In the genomic region with DNA sequence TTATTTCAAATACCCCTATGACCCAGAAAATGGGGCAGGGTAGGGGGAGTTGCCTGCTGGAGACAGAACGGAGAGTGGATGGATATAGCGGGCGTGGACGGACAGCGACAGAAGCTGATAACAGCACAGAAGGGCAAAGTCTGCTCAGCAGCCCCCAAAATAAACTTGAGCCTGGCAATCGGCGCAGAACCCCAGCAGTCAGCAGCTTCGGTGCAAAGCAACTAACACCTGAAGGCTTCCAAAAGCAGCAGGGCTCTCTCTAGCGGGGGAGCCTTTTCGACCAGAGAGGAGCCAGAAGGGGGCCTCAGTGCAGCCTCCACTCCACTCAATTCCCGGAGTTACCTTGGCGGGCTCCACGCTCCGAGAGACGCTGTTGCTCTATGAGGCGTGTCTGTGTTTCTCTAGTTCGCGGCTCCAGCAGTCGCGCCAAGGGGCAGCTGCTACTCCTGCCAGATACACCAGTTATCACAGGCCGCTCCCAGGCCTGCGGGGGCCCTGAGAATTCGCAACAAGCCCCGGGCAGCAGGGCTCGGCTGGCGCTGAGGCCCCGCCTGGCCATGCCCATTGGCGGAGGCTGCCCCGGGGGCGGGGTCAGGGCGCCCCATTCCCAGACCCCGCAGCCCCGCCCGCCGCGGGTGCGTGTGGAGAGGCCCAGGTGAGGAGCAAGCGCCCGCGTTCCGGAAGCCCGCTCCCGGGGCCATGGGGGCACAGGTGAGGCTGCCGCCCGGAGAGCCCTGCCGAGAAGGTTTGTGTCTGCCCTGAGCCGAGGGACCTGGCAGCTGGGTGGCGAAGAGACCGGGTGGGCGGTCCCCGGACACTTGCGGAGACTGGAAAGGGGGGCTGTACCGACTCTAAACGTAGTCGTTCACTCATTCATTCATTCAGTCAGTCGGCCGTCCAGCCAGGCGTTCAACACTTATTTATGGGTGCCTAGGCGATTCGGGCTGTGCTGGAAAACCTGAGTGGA, we compare ENCODE assay signal across 8 cellular contexts. TPM values are rescaled to one million over a fixed set of nuclear protein-coding genes. Genes with fewer than 3 reads are reported as not detected.
A peak's percentile ranks its signal among the peaks of the same experiment; 100 is the strongest.
DNase-seq lines count a peak whose midpoint lies in the region; ATAC-seq and TF ChIP-seq lines count a peak whose summit lies in the region.

A gene (minus strand): TSS at position 541 of the 967 bp plus-strand sequence. CDS start 63,992 bp downstream, outside the sequence.
A gene (plus strand): TSS at position 632 of the 967 bp plus-strand sequence. CDS start 68 bp downstream, at position 700.

- H3K27ac ChIP-seq in hepatocyte, result peak within 1 kb of the TSS; percentile 98

- peak; percentile 88 for ATAC-seq in HG02763 (IDR thresholded peaks at IDR 0.05; ENCODE audit: unreplicated experiment)
- peak; percentile 97 for ATAC-seq in T-helper 17 cell

- DNase-seq in GM13977 (ENCODE audit: low spot score) (peak; percentile 87), NCI-H128 (lab: John Stamatoyannopoulos, UW; ENCODE audit: unreplicated experiment) (peak; percentile 34), T-helper 17 cell (peak; percentile 42 to 65 (median 56)), amygdala (lab: John Stamatoyannopoulos, UW) (peak in 36 of 56 donors; percentile 4 to 71 (median 30)), hepatocyte (ENCODE audit: low spot score) (peak; percentile 97), retina (peak; percentile 90), NK-92 (lab: John Stamatoyannopoulos, UW; ENCODE audit: unreplicated experiment) (no peak)

- H3K27ac Mint-ChIP-seq in T-helper 17 cell, result peak within 1 kb of the TSS; percentile 34

- peak within 1 kb of the TSS; percentile 93 for H3K4me3 Mint-ChIP-seq in T-helper 17 cell

- TF ChIP-seq CTCF in GM13977 (IDR thresholded peaks at IDR 0.05; ENCODE audit: extremely low read depth, insufficient read depth, missing control alignments) (peak; percentile 66), hepatocyte (IDR thresholded peaks at IDR 0.05; ENCODE audit: poor library complexity) (peak; percentile 52)

- WGBS in hepatocyte (ENCODE audit: low lambda C conversion rate, missing lambda C conversion rate), result 1% methylated on average over 45 of the region's 60 CpGs

- H3K9me3 ChIP-seq in T-helper 17 cell (ENCODE audit: control insufficient read depth, low read length, poor library complexity, severe bottlenecking) (no peaks in the 10 kb centered on the region), hepatocyte (ENCODE audit: low read depth) (no peaks in the 10 kb centered on the region)

- H3K27me3 ChIP-seq in hepatocyte, result no peaks in the 10 kb centered on the region

- peak within 1 kb of the TSS; percentile 75 for H2AFZ ChIP-seq in hepatocyte

- H4K20me1 ChIP-seq in hepatocyte (ENCODE audit: insufficient read depth, poor library complexity, severe bottlenecking), result no peaks in the 10 kb centered on the region

- in situ Hi-C loops in GM13977 (cut with MboI; ENCODE audit: low pct_unique_long_range_greater_than_20kb, low sequenced_read_pairs, unreplicated experiment), result loop anchor here (10.0 kb wide), 1 partner anchor 68 kb away; no protein-coding TSS in a partner anchor

- H3K4me2 ChIP-seq in hepatocyte, result peak within 1 kb of the TSS; percentile 85

- peaks cover 4% of the 10 kb centered on the region for H3K4me1 ChIP-seq in hepatocyte (ENCODE audit: insufficient read depth)

- H3K79me2 ChIP-seq in hepatocyte, result peaks cover 19% of the 10 kb centered on the region

- peaks cover 2% of the 10 kb centered on the region for H3K36me3 Mint-ChIP-seq in T-helper 17 cell (ENCODE audit: low read depth)

- H3K27me3 Mint-ChIP-seq in T-helper 17 cell, result peaks cover 32% of the 10 kb centered on the region

- no peaks in the 10 kb centered on the region for H3K36me3 ChIP-seq in hepatocyte (replicated peaks; ENCODE audit: insufficient read depth, low read depth)

- H3K9me2 ChIP-seq in hepatocyte (replicated peaks; ENCODE audit: insufficient read depth), result no peaks in the 10 kb centered on the region

- peaks cover 11% of the 10 kb centered on the region for H3K4me1 Mint-ChIP-seq in T-helper 17 cell

- peak within 1 kb of the TSS; percentile 35 for H3K4me3 ChIP-seq in hepatocyte

RNA-seq across cellular contexts. Expression of the first gene that starts in this region (rescaled TPM):
- not detected for total RNA-seq in T-helper 17 cell
- 4.6 and 6.0 TPM in 2 replicates for total RNA-seq in hepatocyte
- polyA plus RNA-seq in hepatocyte, result 4.6 and 9.6 TPM in 2 replicates

RNA-seq across cellular contexts. Expression of the second gene that starts in this region (rescaled TPM):
- 1 to 10 TPM in 1 of 2 donors, under 1 TPM in 1; 0.91 to 1.7 TPM for total RNA-seq in T-helper 17 cell
- 14.0 and 14.5 TPM in 2 replicates for total RNA-seq in hepatocyte
- polyA plus RNA-seq in hepatocyte, result 5.6 and 6.1 TPM in 2 replicates
